Comparison of ENCODE assay signal across 8 cellular contexts in the genomic region with DNA sequence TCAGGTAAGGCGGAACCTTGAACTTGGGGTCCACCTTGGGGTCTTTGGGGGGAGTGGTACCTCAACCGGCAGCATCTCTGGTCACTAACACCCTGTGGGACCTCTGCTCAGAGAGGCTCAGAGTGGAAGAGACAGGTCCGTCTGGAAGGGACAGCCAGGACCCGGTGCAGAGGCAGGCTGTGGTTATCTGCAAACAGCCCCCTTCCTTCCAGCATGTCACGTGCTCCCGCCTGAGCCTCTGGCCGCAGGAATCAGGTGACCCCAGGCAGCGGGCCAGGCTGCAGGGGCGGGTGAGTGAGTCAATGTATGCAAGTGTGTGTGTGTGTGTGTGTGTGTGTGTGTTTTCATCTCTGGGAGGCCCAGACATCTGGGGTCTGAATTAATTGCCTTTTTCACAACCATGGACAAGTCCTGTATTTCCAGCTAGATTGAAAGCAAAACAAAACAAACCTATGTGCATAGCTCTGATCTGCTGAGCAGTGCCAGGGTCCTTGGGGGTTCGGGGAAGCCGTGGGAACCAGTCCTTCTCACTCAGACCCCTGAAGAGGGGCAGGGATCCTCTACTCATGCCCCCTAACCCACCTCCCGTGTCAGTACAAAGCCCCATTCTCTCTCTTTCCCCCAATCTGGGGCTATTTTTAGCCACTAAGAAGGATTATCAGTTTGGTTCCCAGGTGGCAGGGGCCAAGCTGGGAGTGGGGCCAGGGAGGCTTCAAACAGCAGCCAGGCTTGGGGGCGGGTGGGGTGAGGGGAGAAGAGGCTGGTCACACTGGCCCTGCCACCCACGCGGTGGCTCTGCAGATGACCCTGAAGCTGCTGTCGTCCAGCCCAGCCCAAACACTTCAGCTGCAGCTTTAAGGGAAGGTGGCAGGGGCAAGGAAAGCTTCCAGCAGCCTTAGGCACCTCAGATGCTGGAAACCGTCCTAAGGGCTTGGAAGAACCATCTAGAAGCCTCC. TPM values are rescaled to one million over a fixed set of nuclear protein-coding genes. Genes with fewer than 3 reads are reported as not detected.
DNase-seq lines count a peak whose midpoint lies in the region; ATAC-seq and TF ChIP-seq lines count a peak whose summit lies in the region.

No MANE protein-coding gene starts in this region.

- CTCF ChIA-PET in GM10248 (lab: Yijun Ruan, JAX) (interaction anchor here (0.7 to 5.1 kb wide), 5 partner anchors 11 to 121 kb away, joined by 3 to 15 read pairs (median 6); no protein-coding TSS in a partner anchor), Panc1 (lab: Charles Lee) (interaction anchor here (0.6 to 0.7 kb wide), 3 partner anchors 14 to 1138 kb away, joined by 4 to 5 read pairs (median 5); no protein-coding TSS in a partner anchor)

- peaks cover 13% of the 10 kb centered on the region for H3K9me3 Mint-ChIP-seq in activated naive CD8-positive, alpha-beta T cell treated with anti-CD3 and anti-CD28 coated beads, Interleukin-2, amount 10 ng/mL, durations not matched to agents 7 days and 5 days

- H3K4me3 ChIP-seq in Panc1 (ENCODE audit: low read depth in 2 of 2, low read length in 2 of 2) (peak overlapping the region in 1 of 2 experiments; percentile 11; a peak in 1 of 4 replicates), ovary (no peak overlapping the region), transverse colon (no peak overlapping the region)

- intact Hi-C loops in Panc1 (cut with micrococcal nuclease; ENCODE audit: unreplicated experiment) (no loop called here), ovary (cut with DNase I) (no loop called here), transverse colon (cut with DNase I; ENCODE audit: low total_unique reads) (no loop called here)

- peaks cover 44% of the 10 kb centered on the region for H3K36me3 Mint-ChIP-seq in activated naive CD8-positive, alpha-beta T cell treated with anti-CD3 and anti-CD28 coated beads, Interleukin-2, amount 10 ng/mL, durations not matched to agents 7 days and 5 days

- peak overlapping the region; percentile 77 for H3K27ac Mint-ChIP-seq in activated naive CD8-positive, alpha-beta T cell treated with anti-CD3 and anti-CD28 coated beads, Interleukin-2, amount 10 ng/mL, durations not matched to agents 7 days and 5 days

- POLR2A ChIA-PET in GM10248 (lab: Yijun Ruan, JAX) (interaction anchor here (0.6 kb wide), 1 partner anchor 238 kb away, joined by 3 read pairs; no protein-coding TSS in a partner anchor), Panc1 (lab: Charles Lee) (interaction anchor here (0.6 kb wide), 1 partner anchor 26 kb away, joined by 8 read pairs; no protein-coding TSS in a partner anchor)
- POLR2A ChIA-PET in activated naive CD8-positive, alpha-beta T cell treated with anti-CD3 and anti-CD28 coated beads, Interleukin-2, amount 10 ng/mL, durations not matched to agents 7 days and 5 days (lab: Charles Lee): interaction anchor here (0.6 to 3.1 kb wide), 2 partner anchors 27 to 31 kb away, joined by 3 to 9 read pairs; a partner anchor contains a TSS

- H3K4me1 Mint-ChIP-seq in activated naive CD8-positive, alpha-beta T cell treated with anti-CD3 and anti-CD28 coated beads, Interleukin-2, amount 10 ng/mL, durations not matched to agents 7 days and 5 days: peaks cover 24% of the 10 kb centered on the region

- DNase-seq in GM10248 (ENCODE audit: extremely low spot score): peak; percentile 92
- DNase-seq in Panc1 (ENCODE audit: low read depth, low spot score): no peak
- peak; percentile 72 for DNase-seq in activated naive CD8-positive, alpha-beta T cell treated with anti-CD3 and anti-CD28 coated beads, Interleukin-2, amount 10 ng/mL, durations not matched to agents 7 days and 5 days
- DNase-seq in glomerular visceral epithelial cell (ENCODE audit: extremely low spot score): peak; percentile 96
- DNase-seq in ovary: peak; percentile 91 to 97 (median 94)
- DNase-seq in transverse colon: peak; percentile 82

- peak overlapping the region; percentile 61 for H3K4me3 Mint-ChIP-seq in activated naive CD8-positive, alpha-beta T cell treated with anti-CD3 and anti-CD28 coated beads, Interleukin-2, amount 10 ng/mL, durations not matched to agents 7 days and 5 days

- no peaks in the 10 kb centered on the region for H3K9me3 ChIP-seq in Panc1 (ENCODE audit: control insufficient read depth, insufficient read depth, low read depth, low read length)
- H3K9me3 ChIP-seq in ovary: no peaks in the 10 kb centered on the region
- H3K9me3 ChIP-seq in transverse colon: no peaks in the 10 kb centered on the region

- ATAC-seq in HG03354 (IDR thresholded peaks at IDR 0.05; ENCODE audit: poor library complexity, severe bottlenecking, unreplicated experiment) (peak; percentile 67), Panc1 (peak; percentile 72), GM21390 (IDR thresholded peaks at IDR 0.05; ENCODE audit: unreplicated experiment) (no peak)
- peak; percentile 87 for ATAC-seq in activated naive CD8-positive, alpha-beta T cell treated with anti-CD3 and anti-CD28 coated beads, Interleukin-2, amount 10 ng/mL, durations not matched to agents 7 days and 5 days (ENCODE audit: low read depth)

- no peak for TF ChIP-seq POLR2A in ovary (IDR thresholded peaks at IDR 0.05)
- TF ChIP-seq POLR2A in transverse colon (IDR thresholded peaks at IDR 0.05): no peak

- H3K36me3 ChIP-seq in Panc1 (ENCODE audit: control insufficient read depth, insufficient read depth, low read length): no peaks in the 10 kb centered on the region
- H3K36me3 ChIP-seq in ovary: no peaks in the 10 kb centered on the region
- H3K36me3 ChIP-seq in transverse colon: no peaks in the 10 kb centered on the region

- TF ChIP-seq EP300 in ovary (IDR thresholded peaks at IDR 0.05) (no peak), transverse colon (IDR thresholded peaks at IDR 0.05; ENCODE audit: low read depth) (no peak)

- TF ChIP-seq CTCF in GM10248 (IDR thresholded peaks at IDR 0.05; ENCODE audit: control extremely low read depth, extremely low read depth, low read depth, missing control alignments) (no peak), Panc1 (IDR thresholded peaks at IDR 0.05) (no peak), ovary (IDR thresholded peaks at IDR 0.05) (no peak), transverse colon (IDR thresholded peaks at IDR 0.05) (no peak)

- H3K4me1 ChIP-seq in Panc1 (ENCODE audit: control insufficient read depth, insufficient read depth, low read length) (peaks cover 9% of the 10 kb centered on the region), ovary (ENCODE audit: insufficient read depth) (peaks cover 11% of the 10 kb centered on the region), transverse colon (peaks cover 10 to 14% (median 11%) of the 10 kb centered on the region in 4 donors)

- H3K27me3 Mint-ChIP-seq in activated naive CD8-positive, alpha-beta T cell treated with anti-CD3 and anti-CD28 coated beads, Interleukin-2, amount 10 ng/mL, durations not matched to agents 7 days and 5 days: no peaks in the 10 kb centered on the region

- 5 to 11% (median 5%) methylated on average over 17 of the region's 17 CpGs for WGBS in ovary, 3 donors
- 22 to 31% methylated on average over 3 to 17 of the region's 17 CpGs for WGBS in transverse colon (ENCODE audit: low coverage in 1 of 2), 2 donors

- BruUV-seq in Panc1 (replicated peaks; lab: Mats Ljungman, UMichigan): no TSS peak

- H3K27ac ChIP-seq in Panc1 (ENCODE audit: low read length) (no peak overlapping the region), ovary (peak overlapping the region in 1 of 2 donors; percentile 46), transverse colon (peak overlapping the region; percentile 21 to 65 (median 34))

- no peaks in the 10 kb centered on the region for H3K27me3 ChIP-seq in Panc1 (ENCODE audit: control insufficient read depth, insufficient read depth, low read length)
- H3K27me3 ChIP-seq in ovary: no peaks in the 10 kb centered on the region
- no peaks in the 10 kb centered on the region for H3K27me3 ChIP-seq in transverse colon

- in situ Hi-C loops in Panc1 (cut with HindIII; ENCODE audit: low pct_unique_long_range_greater_than_20kb, low sequenced_read_pairs): no loop called here
- in situ Hi-C loops in transverse colon (cut with MboI; ENCODE audit: low pct_ligation_motif_present in 1 of 4, low pct_unique_long_range_greater_than_20kb in 1 of 4, low sequenced_read_pairs in 3 of 4): loop anchor here in 1 of 4 donors (25.0 kb wide), 1 partner anchor 278 kb away; no protein-coding TSS in a partner anchor

RNA-seq across cellular contexts. Expression of a gene that starts 31.4 kb away (rescaled TPM):
- total RNA-seq in Panc1 (2021; ENCODE audit: unreplicated experiment): 11.6 TPM
- polyA plus RNA-seq in Panc1 (2012; ENCODE audit: insufficient read length): 20.8 TPM
- 10 to 100 TPM; 32.5 to 32.8 TPM for total RNA-seq in activated naive CD8-positive, alpha-beta T cell treated with anti-CD3 and anti-CD28 coated beads, Interleukin-2, amount 10 ng/mL, durations not matched to agents 7 days and 5 days
- 10 to 100 TPM; 28.7 to 61.6 (median 45.5) TPM for total RNA-seq in ovary
- polyA plus RNA-seq in ovary: 10 to 100 TPM; 20.1 to 37.4 TPM
- 10 to 100 TPM in 3 of 4 donors, 1 to 10 TPM in 1; 3.4 to 58.0 (median 19.7) TPM for total RNA-seq in transverse colon
